Comparison of ENCODE assay signal across 1 cellular context in genomic region chr16:74836111-74836671, GRCh38.
TF ChIP-seq lines count a peak whose summit lies in the region.

No MANE protein-coding gene starts in this region.

TF ChIP-seq in H1, 55 proteins besides CTCF, POLR2A, EP300 and RAD21 (continued from another document):
- no peak for TF ChIP-seq ATF3 (IDR thresholded peaks at IDR 0.05; ENCODE audit: insufficient read depth, low read depth, low read length)
- TF ChIP-seq EZH2 (IDR thresholded peaks at IDR 0.05; ENCODE audit: low read depth, low read length, severe bottlenecking) = no peak
- TF ChIP-seq MAX (IDR thresholded peaks at IDR 0.05) = no peak
- no peak for TF ChIP-seq NRF1 (IDR thresholded peaks at IDR 0.05; ENCODE audit: low read depth, low read length)
- no peak for TF ChIP-seq FOSL1 (IDR thresholded peaks at IDR 0.05; ENCODE audit: insufficient read depth, low read depth, low read length)
- no peak for TF ChIP-seq E2F6 (IDR thresholded peaks at IDR 0.05)
- no peak for TF ChIP-seq CBX8 (IDR thresholded peaks at IDR 0.05; ENCODE audit: borderline replicate concordance, low read depth, low read length)
- TF ChIP-seq SAP30 (IDR thresholded peaks at IDR 0.05; ENCODE audit: insufficient read depth, insufficient replicate concordance, low read length) = no peak
- no peak for TF ChIP-seq KDM5A (IDR thresholded peaks at IDR 0.05; ENCODE audit: low read length)
- no peak for TF ChIP-seq BCL11A (IDR thresholded peaks at IDR 0.05; ENCODE audit: low read depth in 2 of 2, low read length in 2 of 2)
- no peak for TF ChIP-seq EGR1 (IDR thresholded peaks at IDR 0.05; ENCODE audit: borderline replicate concordance, low read depth, low read length)
- TF ChIP-seq RFX5 (IDR thresholded peaks at IDR 0.05; ENCODE audit: borderline replicate concordance, low read depth, low read length) = no peak
- TF ChIP-seq SP4 (IDR thresholded peaks at IDR 0.05; ENCODE audit: low read length) = no peak
